In genomic region chr11:35748644-35749043, GRCh38 we compare ENCODE assay signal across 15 cellular contexts.
A peak's percentile ranks its signal among the peaks of the same experiment; 100 is the strongest.
DNase-seq lines count a peak whose midpoint lies in the region; ATAC-seq and TF ChIP-seq lines count a peak whose summit lies in the region.
"Had no signal": no experiment of that assay in that cellular context is flagged by ENCODE, and none has a peak within 500 bp of the region (broad histone marks: within the 10 kb centered on the region; RNA-seq: fewer than 3 reads in every experiment).

No MANE protein-coding gene starts in this region.

- ATAC-seq in RWPE2 (ENCODE audit: low read depth) (peak; percentile 69), esophagus mucosa (peak; percentile 48), upper lobe of left lung (ENCODE audit: low FRiP score in 2 of 2) (no peak)
- no peak for ATAC-seq in natural killer cell treated with Interleukin-12 subunit alpha and Interleukin-12 subunit beta and Interleukin-15 and Interleukin-18, amount 100 ng/mL, for 72 hours
- ATAC-seq: GM12878, GM23338 had no signal

- no TSS peak for BruUV-seq in Calu3 (replicated peaks; lab: Mats Ljungman, UMichigan)

- H3K4me3 Mint-ChIP-seq in Calu3 (ENCODE audit: low read depth, unreplicated experiment), result no peak overlapping the region
- no peak overlapping the region for H3K4me3 Mint-ChIP-seq in nephron
- no peak overlapping the region for H3K4me3 Mint-ChIP-seq in natural killer cell treated with Interleukin-12 subunit alpha and Interleukin-12 subunit beta and Interleukin-15 and Interleukin-18, amount 100 ng/mL, for 72 hours
- H3K4me3 Mint-ChIP-seq: CD4-positive, CD25-positive, alpha-beta regulatory T cell; GM23338 had no signal

- H3K27ac ChIP-seq in RWPE2 (ENCODE audit: poor library complexity, severe bottlenecking) (no peak overlapping the region), esophagus squamous epithelium (no peak overlapping the region), upper lobe of left lung (no peak overlapping the region)
- H3K27ac ChIP-seq: BLaER1 treated with 17β-estradiol and CSF1 and Interleukin-3, amounts not matched to agents 10 nM and 100 nM; HL-60 had no signal

- WGBS in esophagus squamous epithelium, 2 donors, result 83 to 89% methylated on average over 1 of the region's 1 CpG
- 96 to 100% methylated on average over 1 of the region's 1 CpG for WGBS in upper lobe of left lung, 2 donors

- no peak overlapping the region for H3K4me3 ChIP-seq in RWPE2 (ENCODE audit: severe bottlenecking)
- no peak overlapping the region for H3K4me3 ChIP-seq in esophagus squamous epithelium
- H3K4me3 ChIP-seq in upper lobe of left lung, result no peak overlapping the region
- H3K4me3 ChIP-seq: BLaER1 treated with 17β-estradiol and CSF1 and Interleukin-3, amounts not matched to agents 10 nM and 100 nM; GM12878; GM23338 had no signal

- H3K4me1 Mint-ChIP-seq in Calu3 (ENCODE audit: low read depth, unreplicated experiment) (peaks cover 83% of the 10 kb centered on the region), nephron (peaks cover 17% of the 10 kb centered on the region)
- peaks cover 0 to 16% of the 10 kb centered on the region in 2 donors for H3K4me1 Mint-ChIP-seq in natural killer cell treated with Interleukin-12 subunit alpha and Interleukin-12 subunit beta and Interleukin-15 and Interleukin-18, amount 100 ng/mL, for 72 hours (ENCODE audit: low read depth in 2 of 2)

- no peak for TF ChIP-seq EP300 in upper lobe of left lung (IDR thresholded peaks at IDR 0.05)

- H3K9me3 ChIP-seq in RWPE2 (ENCODE audit: severe bottlenecking) (no peaks in the 10 kb centered on the region), esophagus squamous epithelium (no peaks in the 10 kb centered on the region), upper lobe of left lung (no peaks in the 10 kb centered on the region)

- no peak for TF ChIP-seq CTCF in Calu3 (IDR thresholded peaks at IDR 0.05; ENCODE audit: unreplicated experiment)
- TF ChIP-seq CTCF in RWPE2 (IDR thresholded peaks at IDR 0.05; ENCODE audit: poor library complexity, severe bottlenecking), result no peak
- TF ChIP-seq CTCF in nephron (IDR thresholded peaks at IDR 0.05; ENCODE audit: unreplicated experiment in 3 of 3), result no peak
- no peak for TF ChIP-seq CTCF in esophagus squamous epithelium (IDR thresholded peaks at IDR 0.05)
- no peak for TF ChIP-seq CTCF in upper lobe of left lung (IDR thresholded peaks at IDR 0.05)

- TF ChIP-seq POLR2A in esophagus squamous epithelium (IDR thresholded peaks at IDR 0.05), result no peak
- TF ChIP-seq POLR2A in upper lobe of left lung (IDR thresholded peaks at IDR 0.05), result no peak

- CTCF ChIA-PET in Calu3 (lab: Charles Lee), result interaction anchor here (0.8 to 0.9 kb wide), 2 partner anchors 14 to 73 kb away, joined by 3 to 8 read pairs; no protein-coding TSS in a partner anchor

- H3K9me3 Mint-ChIP-seq in Calu3 (ENCODE audit: low read depth, unreplicated experiment), result no peaks in the 10 kb centered on the region
- H3K9me3 Mint-ChIP-seq in nephron, result peaks cover 2% of the 10 kb centered on the region
- no peaks in the 10 kb centered on the region for H3K9me3 Mint-ChIP-seq in natural killer cell treated with Interleukin-12 subunit alpha and Interleukin-12 subunit beta and Interleukin-15 and Interleukin-18, amount 100 ng/mL, for 72 hours
- H3K9me3 Mint-ChIP-seq: CD4-positive, CD25-positive, alpha-beta regulatory T cell; GM23338 had no signal

- no peak for DNase-seq in Calu3
- no peak for DNase-seq in RWPE2 (ENCODE audit: low spot score)
- DNase-seq in natural killer cell treated with Interleukin-12 subunit alpha and Interleukin-12 subunit beta and Interleukin-15 and Interleukin-18, amount 100 ng/mL, for 72 hours (ENCODE audit: low spot score), result no peak
- DNase-seq in esophagus squamous epithelium (lab: John Stamatoyannopoulos, UW), result no peak
- DNase-seq in upper lobe of left lung, result no peak
- DNase-seq: ACHN; CD4-positive, CD25-positive, alpha-beta regulatory T cell; DMS 273 treated with DMSO at 0.1 percent for 48 hours; H7 had no signal

- H3K27ac Mint-ChIP-seq in Calu3 (ENCODE audit: unreplicated experiment) (peak overlapping the region; percentile 7), nephron (peak overlapping the region in 2 of 3 experiments; percentile 30 to 61)
- H3K27ac Mint-ChIP-seq in natural killer cell treated with Interleukin-12 subunit alpha and Interleukin-12 subunit beta and Interleukin-15 and Interleukin-18, amount 100 ng/mL, for 72 hours, result no peak overlapping the region
- H3K27ac Mint-ChIP-seq: CD4-positive, CD25-positive, alpha-beta regulatory T cell; GM23338 had no signal

- H3K27me3 Mint-ChIP-seq in Calu3 (ENCODE audit: unreplicated experiment) (no peaks in the 10 kb centered on the region), nephron (ENCODE audit: low read depth) (no peaks in the 10 kb centered on the region)
- H3K27me3 Mint-ChIP-seq in natural killer cell treated with Interleukin-12 subunit alpha and Interleukin-12 subunit beta and Interleukin-15 and Interleukin-18, amount 100 ng/mL, for 72 hours, result no peaks in the 10 kb centered on the region
- H3K27me3 Mint-ChIP-seq: CD4-positive, CD25-positive, alpha-beta regulatory T cell had no signal

- no peaks in the 10 kb centered on the region for H3K36me3 ChIP-seq in RWPE2 (ENCODE audit: low read depth)
- peaks cover 0 to 3% (median 0%) of the 10 kb centered on the region in 3 donors for H3K36me3 ChIP-seq in esophagus squamous epithelium
- H3K36me3 ChIP-seq in upper lobe of left lung, result no peaks in the 10 kb centered on the region

- H3K27me3 ChIP-seq in RWPE2 (ENCODE audit: insufficient read depth, poor library complexity, severe bottlenecking) (no peaks in the 10 kb centered on the region), esophagus squamous epithelium (no peaks in the 10 kb centered on the region), upper lobe of left lung (no peaks in the 10 kb centered on the region)
- H3K27me3 ChIP-seq: BLaER1 treated with 17β-estradiol and CSF1 and Interleukin-3, amounts not matched to agents 10 nM and 100 nM had no signal

- H3K4me1 ChIP-seq in RWPE2 (ENCODE audit: insufficient read depth, poor library complexity, severe bottlenecking) (peaks cover 27% of the 10 kb centered on the region), esophagus squamous epithelium (peaks cover 0 to 14% (median 11%) of the 10 kb centered on the region in 3 donors), upper lobe of left lung (no peaks in the 10 kb centered on the region)

- intact Hi-C loops in Calu3 (cut with micrococcal nuclease; ENCODE audit: unreplicated experiment), result no loop called here
- intact Hi-C loops in esophagus squamous epithelium (cut with DNase I), result no loop called here

- H3K36me3 Mint-ChIP-seq in Calu3 (ENCODE audit: insufficient read depth, unreplicated experiment), result peaks cover 14% of the 10 kb centered on the region
- peaks cover 15% of the 10 kb centered on the region for H3K36me3 Mint-ChIP-seq in nephron (ENCODE audit: low read depth)
- peaks cover 4% of the 10 kb centered on the region for H3K36me3 Mint-ChIP-seq in natural killer cell treated with Interleukin-12 subunit alpha and Interleukin-12 subunit beta and Interleukin-15 and Interleukin-18, amount 100 ng/mL, for 72 hours

Comparison
In these comparisons a context has a peak if more than half of its experiments do, and no peak if none do; other contexts are left out.
1. H3K27ac Mint-ChIP-seq: peak in Calu3 (single experiment) and nephron (2 of 3); none in natural killer cell treated with Interleukin-12 subunit alpha and Interleukin-12 subunit beta and Interleukin-15 and Interleukin-18, amount 100 ng/mL, for 72 hours (0 of 2).
2. ATAC-seq: peak in RWPE2 (single experiment) and esophagus mucosa (single experiment); none in natural killer cell treated with Interleukin-12 subunit alpha and Interleukin-12 subunit beta and Interleukin-15 and Interleukin-18, amount 100 ng/mL, for 72 hours (0 of 2) and upper lobe of left lung (0 of 2).